Comparison of ENCODE assay signal across 11 cellular contexts in genomic region chrX:88613338-88613737, GRCh38.
DNase-seq lines count a peak whose midpoint lies in the region; ATAC-seq and TF ChIP-seq lines count a peak whose summit lies in the region.
"Had no signal": no experiment of that assay in that cellular context is flagged by ENCODE, and none has a peak within 500 bp of the region (broad histone marks: within the 10 kb centered on the region; RNA-seq: fewer than 3 reads in every experiment).

No MANE protein-coding gene starts in this region.

- H3K4me3 ChIP-seq in HUES6 (ENCODE audit: low read depth, low read length), result peak overlapping the region; percentile 17

- H3K9me3 Mint-ChIP-seq in natural killer cell, result peaks cover 0 to 4% of the 10 kb centered on the region in 2 donors
- H3K9me3 Mint-ChIP-seq in activated T-cell treated with anti-CD3 and anti-CD28 coated beads, Interleukin-2, amount 50 U/mL, for 4 hours, result peaks cover 3% of the 10 kb centered on the region
- H3K9me3 Mint-ChIP-seq: activated CD4-positive, alpha-beta memory T cell treated with anti-CD3 and anti-CD28 coated beads for 36 hours; natural killer cell treated with Interleukin-12 subunit alpha and Interleukin-12 subunit beta and Interleukin-15 and Interleukin-18, amount 100 ng/mL, for 72 hours had no signal

- no peaks in the 10 kb centered on the region for H3K4me1 Mint-ChIP-seq in natural killer cell
- no peaks in the 10 kb centered on the region for H3K4me1 Mint-ChIP-seq in activated T-cell treated with anti-CD3 and anti-CD28 coated beads, Interleukin-2, amount 50 U/mL, for 4 hours (ENCODE audit: low read depth)

- H3K27me3 Mint-ChIP-seq in natural killer cell (ENCODE audit: low read depth in 2 of 2), result no peaks in the 10 kb centered on the region
- H3K27me3 Mint-ChIP-seq in activated T-cell treated with anti-CD3 and anti-CD28 coated beads, Interleukin-2, amount 50 U/mL, for 4 hours (ENCODE audit: low read depth), result no peaks in the 10 kb centered on the region
- H3K27me3 Mint-ChIP-seq: activated CD4-positive, alpha-beta memory T cell treated with anti-CD3 and anti-CD28 coated beads for 36 hours; natural killer cell treated with Interleukin-12 subunit alpha and Interleukin-12 subunit beta and Interleukin-15 and Interleukin-18, amount 100 ng/mL, for 72 hours had no signal

- ATAC-seq in natural killer cell (no peak), GM21825 (IDR thresholded peaks at IDR 0.05; ENCODE audit: unreplicated experiment) (no peak)
- no peak for ATAC-seq in activated T-cell treated with anti-CD3 and anti-CD28 coated beads, Interleukin-2, amount 50 U/mL, for 4 hours
- ATAC-seq: natural killer cell treated with Interleukin-12 subunit alpha and Interleukin-12 subunit beta and Interleukin-15 and Interleukin-18, amount 100 ng/mL, for 72 hours had no signal

- no peaks in the 10 kb centered on the region for H3K27me3 ChIP-seq in HUES6 (ENCODE audit: control insufficient read depth, insufficient read depth, low read length)

- intact Hi-C loops in natural killer cell (cut with micrococcal nuclease), result no loop called here

- no peak overlapping the region for H3K27ac Mint-ChIP-seq in natural killer cell
- H3K27ac Mint-ChIP-seq: activated CD4-positive, alpha-beta memory T cell treated with anti-CD3 and anti-CD28 coated beads for 36 hours; natural killer cell treated with Interleukin-12 subunit alpha and Interleukin-12 subunit beta and Interleukin-15 and Interleukin-18, amount 100 ng/mL, for 72 hours had no signal

- H3K4me1 ChIP-seq in HUES6 (ENCODE audit: control insufficient read depth, insufficient read depth, low read length), result peaks cover 5% of the 10 kb centered on the region; the same call in 1 of the 2 replicates

- no peak overlapping the region for H3K9ac ChIP-seq in HUES6 (ENCODE audit: low read length)

- no peak overlapping the region for H3K27ac ChIP-seq in C4-2B
- H3K27ac ChIP-seq in HUES6 (ENCODE audit: low read depth, low read length), result no peak overlapping the region
- H3K27ac ChIP-seq in VCaP, result no peak overlapping the region

- H3K36me3 Mint-ChIP-seq in natural killer cell, result peaks cover under 1% of the 10 kb centered on the region
- H3K36me3 Mint-ChIP-seq in activated T-cell treated with anti-CD3 and anti-CD28 coated beads, Interleukin-2, amount 50 U/mL, for 4 hours (ENCODE audit: insufficient read depth), result no peaks in the 10 kb centered on the region
- H3K36me3 Mint-ChIP-seq: activated CD4-positive, alpha-beta memory T cell treated with anti-CD3 and anti-CD28 coated beads for 36 hours; natural killer cell treated with Interleukin-12 subunit alpha and Interleukin-12 subunit beta and Interleukin-15 and Interleukin-18, amount 100 ng/mL, for 72 hours had no signal

- peak; percentile 7 for DNase-seq in kidney glomerular epithelial cell (lab: John Stamatoyannopoulos, UW)
- DNase-seq in natural killer cell, result no peak
- DNase-seq in SHP77 treated with DMSO at 0.1 percent for 48 hours (lab: John Stamatoyannopoulos, UW), result no peak
- DNase-seq in activated T-cell treated with anti-CD3 and anti-CD28 coated beads, Interleukin-2, amount 50 U/mL, for 4 hours, result no peak
- DNase-seq: activated CD4-positive, alpha-beta memory T cell treated with anti-CD3 and anti-CD28 coated beads for 36 hours; GF-D8 had no signal

- no peak overlapping the region for H3K4me3 Mint-ChIP-seq in natural killer cell
- H3K4me3 Mint-ChIP-seq in activated T-cell treated with anti-CD3 and anti-CD28 coated beads, Interleukin-2, amount 50 U/mL, for 4 hours, result no peak overlapping the region
- H3K4me3 Mint-ChIP-seq: activated CD4-positive, alpha-beta memory T cell treated with anti-CD3 and anti-CD28 coated beads for 36 hours; natural killer cell treated with Interleukin-12 subunit alpha and Interleukin-12 subunit beta and Interleukin-15 and Interleukin-18, amount 100 ng/mL, for 72 hours had no signal

- H3K9me3 ChIP-seq in HUES6 (ENCODE audit: control insufficient read depth, insufficient read depth, low read depth, low read length), result no peaks in the 10 kb centered on the region

- H3K36me3 ChIP-seq in HUES6 (ENCODE audit: control insufficient read depth, insufficient read depth, low read length), result no peaks in the 10 kb centered on the region

- peak; percentile 59 for TF ChIP-seq CTCF in C4-2B (conservative IDR thresholded peaks at IDR 0.05)
- TF ChIP-seq CTCF in VCaP (conservative IDR thresholded peaks at IDR 0.05), result peak; percentile 71
- no peak for TF ChIP-seq CTCF in natural killer cell (IDR thresholded peaks at IDR 0.05)
